Comparison of ENCODE assay signal across 13 cellular contexts in genomic region chr10:36172054-36172531, GRCh38.
DNase-seq lines count a peak whose midpoint lies in the region; ATAC-seq and TF ChIP-seq lines count a peak whose summit lies in the region.
"Had no signal": no experiment of that assay in that cellular context is flagged by ENCODE, and none has a peak within 500 bp of the region (broad histone marks: within the 10 kb centered on the region; RNA-seq: fewer than 3 reads in every experiment).

No MANE protein-coding gene starts in this region.

- WGBS in right cardiac atrium = 53% methylated on average over 6 of the region's 6 CpGs
- WGBS in tibial nerve, 2 donors = 36 to 37% methylated on average over 6 of the region's 6 CpGs

- no peak for TF ChIP-seq EP300 in tibial nerve (IDR thresholded peaks at IDR 0.05)

- peaks cover 12% of the 10 kb centered on the region for H3K9me3 Mint-ChIP-seq in activated CD8-positive, alpha-beta memory T cell treated with anti-CD3 and anti-CD28 coated beads, Interleukin-2, amount 10 ng/mL, durations not matched to agents 7 days and 5 days (ENCODE audit: low read depth)

- intact Hi-C loops in right cardiac atrium (cut with DNase I) (no loop called here), tibial artery (cut with DNase I; ENCODE audit: low total_unique reads) (no loop called here)

- no peaks in the 10 kb centered on the region for H3K27me3 Mint-ChIP-seq in activated CD8-positive, alpha-beta memory T cell treated with anti-CD3 and anti-CD28 coated beads, Interleukin-2, amount 10 ng/mL, durations not matched to agents 7 days and 5 days

- no peaks in the 10 kb centered on the region for H3K27me3 ChIP-seq in right cardiac atrium (ENCODE audit: control insufficient read depth, insufficient read depth)
- no peaks in the 10 kb centered on the region for H3K27me3 ChIP-seq in tibial artery
- no peaks in the 10 kb centered on the region for H3K27me3 ChIP-seq in tibial nerve
- H3K27me3 ChIP-seq: esophagus muscularis mucosa had no signal

- H3K4me3 ChIP-seq in right cardiac atrium (ENCODE audit: low read length) = no peak overlapping the region
- peak overlapping the region in 1 of 2 donors; percentile 13 for H3K4me3 ChIP-seq in tibial artery
- no peak overlapping the region for H3K4me3 ChIP-seq in tibial nerve
- H3K4me3 ChIP-seq: esophagus muscularis mucosa had no signal

- no peaks in the 10 kb centered on the region for H3K36me3 Mint-ChIP-seq in activated CD8-positive, alpha-beta memory T cell treated with anti-CD3 and anti-CD28 coated beads, Interleukin-2, amount 10 ng/mL, durations not matched to agents 7 days and 5 days

- no peaks in the 10 kb centered on the region for H3K4me1 Mint-ChIP-seq in activated CD8-positive, alpha-beta memory T cell treated with anti-CD3 and anti-CD28 coated beads, Interleukin-2, amount 10 ng/mL, durations not matched to agents 7 days and 5 days

- DNase-seq in H4 (ENCODE audit: low spot score) (peak; percentile 63), amniotic stem cell (lab: John Stamatoyannopoulos, UW) (peak; percentile 9), right cardiac atrium (no peak), tibial artery (no peak), GDM1 (lab: John Stamatoyannopoulos, UW) (no peak), tibial nerve (ENCODE audit: low spot score in 2 of 2) (no peak)
- no peak for DNase-seq in activated CD8-positive, alpha-beta memory T cell treated with anti-CD3 and anti-CD28 coated beads, Interleukin-2, amount 10 ng/mL, durations not matched to agents 7 days and 5 days
- DNase-seq: activated T-cell treated with anti-CD3 and anti-CD28 coated beads, Interleukin-2, amount 50 U/mL, for 72 hours; caudate nucleus; NCI-H1436; NCI-H524; stimulated activated naive CD4-positive, alpha-beta T cell had no signal

- H3K27ac ChIP-seq in right cardiac atrium (ENCODE audit: low read length) = peak overlapping the region; percentile 52
- peak overlapping the region; percentile 57 to 69 for H3K27ac ChIP-seq in tibial artery
- H3K27ac ChIP-seq in tibial nerve = peak overlapping the region in 2 of 4 donors; percentile 18 to 67

- H3K27ac Mint-ChIP-seq in activated CD8-positive, alpha-beta memory T cell treated with anti-CD3 and anti-CD28 coated beads, Interleukin-2, amount 10 ng/mL, durations not matched to agents 7 days and 5 days = no peak overlapping the region
- H3K27ac Mint-ChIP-seq: activated T-cell treated with anti-CD3 and anti-CD28 coated beads, Interleukin-2, amount 50 U/mL, for 72 hours had no signal

- TF ChIP-seq POLR2A in tibial nerve (IDR thresholded peaks at IDR 0.05) = no peak

- H3K4me1 ChIP-seq in right cardiac atrium (ENCODE audit: control insufficient read depth, insufficient read depth, low read length) (peaks cover 5% of the 10 kb centered on the region), tibial artery (peaks cover 0 to 25% (median 23%) of the 10 kb centered on the region in 4 donors), tibial nerve (peaks cover 0 to 32% (median 11%) of the 10 kb centered on the region in 4 donors)

- no peaks in the 10 kb centered on the region for H3K9me3 ChIP-seq in right cardiac atrium (ENCODE audit: control insufficient read depth, low read length)
- no peaks in the 10 kb centered on the region for H3K9me3 ChIP-seq in tibial artery
- no peaks in the 10 kb centered on the region for H3K9me3 ChIP-seq in tibial nerve
- H3K9me3 ChIP-seq: esophagus muscularis mucosa had no signal

- no peak for ATAC-seq in right cardiac atrium
- ATAC-seq in activated CD8-positive, alpha-beta memory T cell treated with anti-CD3 and anti-CD28 coated beads, Interleukin-2, amount 10 ng/mL, durations not matched to agents 7 days and 5 days = no peak
- ATAC-seq: activated T-cell treated with anti-CD3 and anti-CD28 coated beads, Interleukin-2, amount 50 U/mL, for 72 hours had no signal

- H3K36me3 ChIP-seq in tibial artery (no peaks in the 10 kb centered on the region), tibial nerve (no peaks in the 10 kb centered on the region)
- H3K36me3 ChIP-seq: esophagus muscularis mucosa had no signal

- CTCF ChIA-PET in activated CD8-positive, alpha-beta memory T cell treated with anti-CD3 and anti-CD28 coated beads, Interleukin-2, amount 10 ng/mL, durations not matched to agents 7 days and 5 days (lab: Charles Lee) = no interaction called here

- TF ChIP-seq CTCF in tibial artery (IDR thresholded peaks at IDR 0.05) (no peak), tibial nerve (IDR thresholded peaks at IDR 0.05) (no peak)

- no peak overlapping the region for H3K4me3 Mint-ChIP-seq in activated CD8-positive, alpha-beta memory T cell treated with anti-CD3 and anti-CD28 coated beads, Interleukin-2, amount 10 ng/mL, durations not matched to agents 7 days and 5 days
- H3K4me3 Mint-ChIP-seq: activated T-cell treated with anti-CD3 and anti-CD28 coated beads, Interleukin-2, amount 50 U/mL, for 72 hours had no signal

Comparison
In these comparisons a context has a peak if more than half of its experiments do, and no peak if none do; other contexts are left out.
1. DNase-seq: peak in H4 (single experiment) and amniotic stem cell (single experiment); none in right cardiac atrium (0 of 3), tibial artery (0 of 2), GDM1 (single experiment), activated CD8-positive, alpha-beta memory T cell treated with anti-CD3 and anti-CD28 coated beads, Interleukin-2, amount 10 ng/mL, durations not matched to agents 7 days and 5 days (single experiment) and tibial nerve (0 of 2).